Comparison of ENCODE assay signal across 1 cellular context in genomic region chr20:3276400-3277015, GRCh38.
A peak's percentile ranks its signal among the peaks of the same experiment; 100 is the strongest.
TF ChIP-seq lines count a peak whose summit lies in the region.

No MANE protein-coding gene starts in this region.

TF ChIP-seq in WTC11, 78 proteins besides CTCF, POLR2A, EP300 and RAD21 (continued from another document):
- TF ChIP-seq HMGXB4 (CRISPR knock-in tag; IDR thresholded peaks at IDR 0.05) (no peak), ESRRA (CRISPR knock-in tag; IDR thresholded peaks at IDR 0.05; ENCODE audit: borderline replicate concordance) (no peak), ZNF121 (CRISPR knock-in tag; IDR thresholded peaks at IDR 0.05) (peak; percentile 96), JAZF1 (CRISPR knock-in tag; IDR thresholded peaks at IDR 0.05) (no peak), ATF3 (CRISPR knock-in tag; conservative IDR thresholded peaks at IDR 0.05) (no peak)
TF ChIP-seq in WTC11: peak in this region for 1.
